ENCODE assay signal across 8 cellular contexts in genomic region chr12:2582631-2583616, GRCh38.
DNase-seq lines count a peak whose midpoint lies in the region; ATAC-seq and TF ChIP-seq lines count a peak whose summit lies in the region.

No MANE protein-coding gene starts in this region.

- no peaks in the 10 kb centered on the region for H3K9me3 Mint-ChIP-seq in CD4-positive, alpha-beta T cell
- no peaks in the 10 kb centered on the region for H3K9me3 Mint-ChIP-seq in activated naive CD8-positive, alpha-beta T cell treated with anti-CD3 and anti-CD28 coated beads, Interleukin-2, amount 10 ng/mL, durations not matched to agents 7 days and 5 days

- TF ChIP-seq CTCF in CD4-positive, alpha-beta T cell (IDR thresholded peaks at IDR 0.05), result peak; percentile 68
- TF ChIP-seq CTCF in cardiac muscle cell (IDR thresholded peaks at IDR 0.05; ENCODE audit: low read depth, low read length), result peak; percentile 82

- H3K27me3 Mint-ChIP-seq in CD4-positive, alpha-beta T cell, result peaks cover 66% of the 10 kb centered on the region
- peaks cover 41% of the 10 kb centered on the region for H3K27me3 Mint-ChIP-seq in activated naive CD8-positive, alpha-beta T cell treated with anti-CD3 and anti-CD28 coated beads, Interleukin-2, amount 10 ng/mL, durations not matched to agents 7 days and 5 days

- DNase-seq in CD4-positive, alpha-beta T cell, result peak in 8 of 10 experiments; percentile 5 to 37 (median 10)
- DNase-seq in RPMI7951 (ENCODE audit: low read depth), result peak; percentile 55
- peak; percentile 85 for DNase-seq in activated naive CD8-positive, alpha-beta T cell treated with anti-CD3 and anti-CD28 coated beads, Interleukin-2, amount 10 ng/mL, durations not matched to agents 7 days and 5 days
- DNase-seq in cardiac muscle cell (ENCODE audit: low read depth in 1 of 2, low spot score in 1 of 2), result peak; percentile 69 to 85
- DNase-seq in posterior cingulate gyrus, result peak; percentile 26 to 94 (median 58)

- no peak overlapping the region for H3K27ac ChIP-seq in CD4-positive, alpha-beta T cell (ENCODE audit: low read depth, low read length)
- H3K27ac ChIP-seq in cardiac muscle cell, result no peak overlapping the region

- H3K27ac Mint-ChIP-seq in CD4-positive, alpha-beta T cell, result no peak overlapping the region
- H3K27ac Mint-ChIP-seq in activated naive CD8-positive, alpha-beta T cell treated with anti-CD3 and anti-CD28 coated beads, Interleukin-2, amount 10 ng/mL, durations not matched to agents 7 days and 5 days, result no peak overlapping the region

- CTCF ChIA-PET in CD4-positive, alpha-beta T cell (lab: Charles Lee), result no interaction called here

- peak; percentile 49 for ATAC-seq in CD4-positive, alpha-beta T cell (ENCODE audit: poor library complexity)
- ATAC-seq in HG02759 (IDR thresholded peaks at IDR 0.05; ENCODE audit: unreplicated experiment), result peak; percentile 47
- ATAC-seq in activated naive CD8-positive, alpha-beta T cell treated with anti-CD3 and anti-CD28 coated beads, Interleukin-2, amount 10 ng/mL, durations not matched to agents 7 days and 5 days (ENCODE audit: low read depth), result peak; percentile 90
- ATAC-seq in HG03280 (IDR thresholded peaks at IDR 0.05; ENCODE audit: unreplicated experiment), result no peak
- ATAC-seq in HG03571 (IDR thresholded peaks at IDR 0.05; ENCODE audit: unreplicated experiment), result no peak

- no peaks in the 10 kb centered on the region for H3K4me1 ChIP-seq in cardiac muscle cell (ENCODE audit: low read depth)

- intact Hi-C loops in CD4-positive, alpha-beta T cell (cut with DNase I, micrococcal nuclease), result loop anchor here (5.0 to 10.0 kb wide), 3 partner anchors 788 to 951 kb away; no protein-coding TSS in a partner anchor
- intact Hi-C loops in posterior cingulate gyrus (cut with DNase I), result loop anchor here (5.0 kb wide), 1 partner anchor 526 kb away; no protein-coding TSS in a partner anchor

- peaks cover 4% of the 10 kb centered on the region for H3K4me1 Mint-ChIP-seq in CD4-positive, alpha-beta T cell (ENCODE audit: low read depth)
- H3K4me1 Mint-ChIP-seq in activated naive CD8-positive, alpha-beta T cell treated with anti-CD3 and anti-CD28 coated beads, Interleukin-2, amount 10 ng/mL, durations not matched to agents 7 days and 5 days, result peaks cover 2% of the 10 kb centered on the region

- H3K9me3 ChIP-seq in CD4-positive, alpha-beta T cell (ENCODE audit: control insufficient read depth, low read length), result no peaks in the 10 kb centered on the region
- H3K9me3 ChIP-seq in cardiac muscle cell (ENCODE audit: low read depth), result no peaks in the 10 kb centered on the region

- POLR2A ChIA-PET in CD4-positive, alpha-beta T cell (lab: Charles Lee), result no interaction called here
- POLR2A ChIA-PET in activated naive CD8-positive, alpha-beta T cell treated with anti-CD3 and anti-CD28 coated beads, Interleukin-2, amount 10 ng/mL, durations not matched to agents 7 days and 5 days (lab: Charles Lee), result no interaction called here

- H3K36me3 Mint-ChIP-seq in CD4-positive, alpha-beta T cell (ENCODE audit: low read depth), result no peaks in the 10 kb centered on the region
- H3K36me3 Mint-ChIP-seq in activated naive CD8-positive, alpha-beta T cell treated with anti-CD3 and anti-CD28 coated beads, Interleukin-2, amount 10 ng/mL, durations not matched to agents 7 days and 5 days, result no peaks in the 10 kb centered on the region

- no peaks in the 10 kb centered on the region for H3K36me3 ChIP-seq in cardiac muscle cell

- no peak overlapping the region for H3K4me3 Mint-ChIP-seq in CD4-positive, alpha-beta T cell
- H3K4me3 Mint-ChIP-seq in activated naive CD8-positive, alpha-beta T cell treated with anti-CD3 and anti-CD28 coated beads, Interleukin-2, amount 10 ng/mL, durations not matched to agents 7 days and 5 days, result no peak overlapping the region

- H3K4me3 ChIP-seq in cardiac muscle cell, result no peak overlapping the region

- peaks cover 26% of the 10 kb centered on the region for H3K27me3 ChIP-seq in CD4-positive, alpha-beta T cell (ENCODE audit: control insufficient read depth, insufficient read depth, low read length)
- no peaks in the 10 kb centered on the region for H3K27me3 ChIP-seq in cardiac muscle cell

Comparison
In these comparisons a context has a peak if more than half of its experiments do, and no peak if none do; other contexts are left out.
1. ATAC-seq: peak in CD4-positive, alpha-beta T cell (single experiment), HG02759 (single experiment) and activated naive CD8-positive, alpha-beta T cell treated with anti-CD3 and anti-CD28 coated beads, Interleukin-2, amount 10 ng/mL, durations not matched to agents 7 days and 5 days (single experiment); none in HG03280 (single experiment) and HG03571 (single experiment).
2. DNase-seq: peak in every context shown above with its lines; median percentile 85 in activated naive CD8-positive, alpha-beta T cell treated with anti-CD3 and anti-CD28 coated beads, Interleukin-2, amount 10 ng/mL, durations not matched to agents 7 days and 5 days; 77 in cardiac muscle cell; 58 in posterior cingulate gyrus; 55 in RPMI7951; 10 in CD4-positive, alpha-beta T cell.